In the genomic region with DNA sequence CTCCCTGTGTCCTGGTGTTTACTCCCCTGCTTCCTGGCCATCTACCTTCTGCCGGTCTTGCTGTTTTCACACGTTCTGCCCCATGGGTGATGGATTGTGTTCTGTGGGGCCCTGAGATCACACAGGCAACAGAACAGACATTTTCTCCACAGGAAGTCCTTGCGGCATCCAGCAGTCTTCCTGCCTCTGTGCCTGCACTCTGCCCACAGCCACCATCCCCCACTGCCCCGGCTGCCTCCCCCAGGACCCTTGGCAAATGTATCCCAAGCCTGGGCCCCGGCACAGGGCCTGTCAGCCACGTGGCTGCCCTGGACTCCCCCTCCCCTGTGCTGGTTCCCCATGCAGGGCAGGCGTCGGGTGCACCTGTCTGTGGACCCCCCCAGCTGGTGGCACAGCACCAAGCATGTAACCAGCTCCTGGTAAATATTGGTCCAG, we compare ENCODE assay signal across 10 cellular contexts.
DNase-seq lines count a peak whose midpoint lies in the region; ATAC-seq, FAIRE-seq and TF ChIP-seq lines count a peak whose summit lies in the region.
"Had no signal": no experiment of that assay in that cellular context is flagged by ENCODE, and none has a peak within 500 bp of the region (broad histone marks: within the 10 kb centered on the region; RNA-seq: fewer than 3 reads in every experiment).

No MANE protein-coding gene starts in this region.

- no peaks in the 10 kb centered on the region for H4K20me1 ChIP-seq in hepatocyte (ENCODE audit: insufficient read depth, poor library complexity, severe bottlenecking)

- no peak overlapping the region for H3K9ac ChIP-seq in HUES64 (ENCODE audit: low read depth, low read length)

- no peak for FAIRE-seq in D721Med (lab: Jason Lieb, UNC)
- FAIRE-seq: endothelial cell of umbilical vein had no signal

- no peaks in the 10 kb centered on the region for H3K79me2 ChIP-seq in hepatocyte

- H3K27ac ChIP-seq in CD4-positive, alpha-beta T cell (ENCODE audit: low read depth, low read length), result peak overlapping the region; percentile 13
- H3K27ac ChIP-seq in HUES64 (ENCODE audit: low read depth, low read length) (peak overlapping the region; percentile 93; the same call in 1 of the 2 replicates), hepatocyte (no peak overlapping the region)

- in situ Hi-C loops in astrocyte of the cerebellum (cut with HindIII; ENCODE audit: low sequenced_read_pairs), result no loop called here

- POLR2A ChIA-PET in CD4-positive, alpha-beta T cell (lab: Charles Lee), result no interaction called here

- peaks cover 8% of the 10 kb centered on the region for H3K27me3 ChIP-seq in CD4-positive, alpha-beta T cell (ENCODE audit: control insufficient read depth, insufficient read depth, low read length)
- H3K27me3 ChIP-seq in HUES64 (ENCODE audit: insufficient read depth, low read length), result no peaks in the 10 kb centered on the region
- H3K27me3 ChIP-seq in hepatocyte, result peaks cover 18% of the 10 kb centered on the region

- CTCF ChIA-PET in CD4-positive, alpha-beta T cell (lab: Charles Lee), result no interaction called here

- H3K4me1 ChIP-seq in HUES64 (ENCODE audit: insufficient read depth, low read length) (0 out of 2 replicates have a peak, but pooled peaks cover 2% of the 10 kb centered on the region), hepatocyte (ENCODE audit: insufficient read depth) (no peaks in the 10 kb centered on the region)

- H2AFZ ChIP-seq in hepatocyte, result no peak overlapping the region

- H3K4me2 ChIP-seq in hepatocyte, result no peak overlapping the region

- peak overlapping the region; percentile 52 for H3K4me3 Mint-ChIP-seq in CD4-positive, alpha-beta T cell

- DNase-seq in CD4-positive, alpha-beta T cell, result no peak
- no peak for DNase-seq in astrocyte of the cerebellum (ENCODE audit: low read depth)
- peak; percentile 24 for DNase-seq in myocyte (ENCODE audit: low read depth)
- DNase-seq in D721Med (ENCODE audit: insufficient read length, low spot score), result no peak
- DNase-seq in hepatocyte (ENCODE audit: low spot score), result no peak

- WGBS in HUES64, result 9% methylated on average over 8 of the region's 8 CpGs
- WGBS in hepatocyte (ENCODE audit: low lambda C conversion rate, missing lambda C conversion rate), result 18% methylated on average over 8 of the region's 8 CpGs

- peak overlapping the region; percentile 44 for H3K4me3 ChIP-seq in HUES64 (ENCODE audit: low read length)
- H3K4me3 ChIP-seq in astrocyte of the cerebellum (ENCODE audit: low read depth, low read length), result peak overlapping the region; percentile 14
- H3K4me3 ChIP-seq in hepatocyte, result no peak overlapping the region

- no peak for TF ChIP-seq CTCF in CD4-positive, alpha-beta T cell (IDR thresholded peaks at IDR 0.05)
- TF ChIP-seq CTCF in astrocyte of the cerebellum (IDR thresholded peaks at IDR 0.05; ENCODE audit: low read depth, low read length, missing control alignments) (no peak), D721Med (IDR thresholded peaks at IDR 0.05; ENCODE audit: insufficient read depth, missing control alignments) (no peak), hepatocyte (IDR thresholded peaks at IDR 0.05; ENCODE audit: poor library complexity) (no peak)

- intact Hi-C loops in CD4-positive, alpha-beta T cell (cut with DNase I, micrococcal nuclease), result no loop called here

- no peaks in the 10 kb centered on the region for H3K36me3 Mint-ChIP-seq in CD4-positive, alpha-beta T cell (ENCODE audit: low read depth)

- H3K9me3 ChIP-seq in CD4-positive, alpha-beta T cell (ENCODE audit: control insufficient read depth, low read length), result no peaks in the 10 kb centered on the region
- H3K9me3 ChIP-seq in HUES64 (ENCODE audit: insufficient read depth, low read depth, low read length), result no peaks in the 10 kb centered on the region
- no peaks in the 10 kb centered on the region for H3K9me3 ChIP-seq in hepatocyte (ENCODE audit: low read depth)

- no peaks in the 10 kb centered on the region for H3K9me2 ChIP-seq in hepatocyte (replicated peaks; ENCODE audit: insufficient read depth)

- ATAC-seq in CD4-positive, alpha-beta T cell (ENCODE audit: poor library complexity), result no peak
- ATAC-seq in GM18498 (IDR thresholded peaks at IDR 0.05; ENCODE audit: unreplicated experiment) (no peak), GM21723 (IDR thresholded peaks at IDR 0.05; ENCODE audit: unreplicated experiment) (no peak)
- ATAC-seq: Panc1 had no signal

- no peaks in the 10 kb centered on the region for H3K36me3 ChIP-seq in HUES64 (ENCODE audit: insufficient read depth, low read length)
- no peaks in the 10 kb centered on the region for H3K36me3 ChIP-seq in hepatocyte (replicated peaks; ENCODE audit: insufficient read depth, low read depth)

- no peaks in the 10 kb centered on the region for H3K9me3 Mint-ChIP-seq in CD4-positive, alpha-beta T cell

- peak overlapping the region; percentile 75 for H3K27ac Mint-ChIP-seq in CD4-positive, alpha-beta T cell

- H3K27me3 Mint-ChIP-seq in CD4-positive, alpha-beta T cell, result peaks cover 25% of the 10 kb centered on the region

- peaks cover 9% of the 10 kb centered on the region for H3K4me1 Mint-ChIP-seq in CD4-positive, alpha-beta T cell (ENCODE audit: low read depth)
